In the genomic region with DNA sequence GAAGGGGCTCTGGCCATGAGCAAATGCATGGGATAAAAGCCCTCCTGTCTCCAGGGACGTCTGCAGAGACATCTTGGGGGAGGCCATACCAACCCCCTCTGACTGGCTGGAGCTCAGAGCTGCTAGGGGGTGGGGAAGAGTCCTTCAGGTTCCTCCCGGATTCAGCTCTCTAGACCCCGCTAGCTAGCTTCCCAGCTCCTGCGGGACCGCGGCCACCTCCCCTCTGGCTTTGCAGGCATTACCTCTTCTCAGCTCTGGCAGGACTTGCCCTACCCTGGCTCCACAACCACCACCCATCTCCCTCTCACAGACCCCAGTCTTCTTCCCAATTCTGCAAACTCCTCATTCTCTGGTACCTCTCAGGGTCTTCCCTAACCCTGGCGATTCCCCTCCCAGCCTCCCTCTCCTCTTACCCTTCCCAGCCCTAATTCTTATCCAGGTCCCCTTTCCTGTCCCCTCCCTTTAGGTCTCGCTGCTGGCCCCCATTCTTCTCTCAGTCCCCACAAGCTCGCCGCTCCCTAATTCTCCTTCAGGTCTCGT, we compare ENCODE assay signal across 1 cellular context.
TF ChIP-seq lines count a peak whose summit lies in the region.

No MANE protein-coding gene starts in this region.

TF ChIP-seq in H1, 55 proteins besides CTCF, POLR2A, EP300 and RAD21:
- TF ChIP-seq RFX5 (IDR thresholded peaks at IDR 0.05; ENCODE audit: borderline replicate concordance, low read depth, low read length) (no peak), SAP30 (IDR thresholded peaks at IDR 0.05; ENCODE audit: insufficient read depth, insufficient replicate concordance, low read length) (no peak), KDM4A (IDR thresholded peaks at IDR 0.05; ENCODE audit: low read depth, low read length, severe bottlenecking) (no peak), CHD1 (IDR thresholded peaks at IDR 0.05; ENCODE audit: low read depth, low read length) (no peak)
